In genomic region chr10:114304017-114304565, GRCh38 we compare ENCODE assay signal across 8 cellular contexts.
DNase-seq lines count a peak whose midpoint lies in the region; ATAC-seq and TF ChIP-seq lines count a peak whose summit lies in the region.

No MANE protein-coding gene starts in this region.

- ATAC-seq in GM18861 (IDR thresholded peaks at IDR 0.05; ENCODE audit: unreplicated experiment) (peak; percentile 78), HG03103 (IDR thresholded peaks at IDR 0.05; ENCODE audit: low read depth, unreplicated experiment) (peak; percentile 73)
- ATAC-seq in activated CD4-positive, CD25-positive, alpha-beta regulatory T cell treated with anti-CD3 and anti-CD28 coated beads, Interleukin-2, amount 50 U/mL, for 24 hours: peak; percentile 55 to 59

- H3K27me3 ChIP-seq in AG04450 (ENCODE audit: control insufficient read depth, insufficient read depth, low read length): peaks cover 14% of the 10 kb centered on the region

- H3K4me3 ChIP-seq in AG04450 (ENCODE audit: low read depth, low read length) (peak overlapping the region; percentile 44), choroid plexus epithelial cell (ENCODE audit: low read depth, low read length) (peak overlapping the region; percentile 32)

- POLR2A ChIA-PET in AG04450 (lab: Yijun Ruan, JAX): interaction anchor here (0.5 to 1.3 kb wide), 3 partner anchors 32 to 130 kb away, joined by 3 to 7 read pairs (median 4); partner anchors contain the start of gene CCDC186

- DNase-seq in AG04450 (ENCODE audit: low read depth, low spot score) (peak; percentile 73), NCI-H2196 (lab: John Stamatoyannopoulos, UW; ENCODE audit: unreplicated experiment) (peak; percentile 51), choroid plexus epithelial cell (ENCODE audit: low read depth) (peak; percentile 95), kidney tubule cell (ENCODE audit: low spot score) (peak; percentile 91)
- DNase-seq in stimulated activated CD4-positive, alpha-beta T cell treated with anti-CD3 and anti-CD28 coated beads, Interleukin-1b, Interleukin-23, amount 100 ng/mL, for 1 hour (ENCODE audit: low read depth in 2 of 2): peak; percentile 14 to 54

- peak; percentile 85 for TF ChIP-seq CTCF in AG04450 (IDR thresholded peaks at IDR 0.05; ENCODE audit: low read depth, low read length)
- TF ChIP-seq CTCF in choroid plexus epithelial cell (conservative IDR thresholded peaks at IDR 0.05; ENCODE audit: low read depth, low read length): peak; percentile 92

- peak overlapping the region; percentile 57 for H3K27ac ChIP-seq in AG04450 (ENCODE audit: low read depth, low read length)

- H3K9me3 ChIP-seq in AG04450 (ENCODE audit: control insufficient read depth, insufficient read depth, low read length): no peaks in the 10 kb centered on the region; the same call in 1 of the 2 replicates

- CTCF ChIA-PET in AG04450 (lab: Charles Lee): interaction anchor here (0.5 to 3.1 kb wide), 66 partner anchors 9 to 826 kb away, joined by 3 to 27 read pairs (median 4); partner anchors contain the start of gene FHIP2A

Comparison
In these comparisons a context has a peak if more than half of its experiments do, and no peak if none do; other contexts are left out.
1. Peak in every context shown above with its lines: DNase-seq, ATAC-seq, H3K4me3 ChIP-seq and H3K27ac ChIP-seq.
2. DNase-seq: peak in every context shown above with its lines; median percentile 95 in choroid plexus epithelial cell; 91 in kidney tubule cell; 73 in AG04450; 51 in NCI-H2196; 34 in stimulated activated CD4-positive, alpha-beta T cell treated with anti-CD3 and anti-CD28 coated beads, Interleukin-1b, Interleukin-23, amount 100 ng/mL, for 1 hour.